ENCODE assay signal across 15 cellular contexts in genomic region chr1:67791261-67791660, GRCh38. TPM values are rescaled to one million over a fixed set of nuclear protein-coding genes. Genes with fewer than 3 reads are reported as not detected.
DNase-seq lines count a peak whose midpoint lies in the region; ATAC-seq and TF ChIP-seq lines count a peak whose summit lies in the region.
"Had no signal": no experiment of that assay in that cellular context is flagged by ENCODE, and none has a peak within 500 bp of the region (broad histone marks: within the 10 kb centered on the region; RNA-seq: fewer than 3 reads in every experiment).

No MANE protein-coding gene starts in this region.

- peak overlapping the region; percentile 17 for H3K27ac Mint-ChIP-seq in type B pancreatic cell
- H3K27ac Mint-ChIP-seq: activated naive CD4-positive, alpha-beta T cell treated with anti-CD3 and anti-CD28 coated beads for 36 hours; CD4-positive, alpha-beta T cell had no signal

- DNase-seq in RPMI7951 (ENCODE audit: low read depth) (peak; percentile 11), choroid plexus epithelial cell (ENCODE audit: low read depth) (peak; percentile 48), type B pancreatic cell (ENCODE audit: extremely low spot score, unreplicated experiment) (no peak), left lobe of liver (ENCODE audit: low spot score) (no peak), MM.1S (no peak)
- DNase-seq: activated naive CD4-positive, alpha-beta T cell treated with anti-CD3 and anti-CD28 coated beads for 36 hours; CD4-positive, alpha-beta T cell; NCI-H146; NCI-H510A treated with DMSO at 0.1 percent for 48 hours had no signal

- H3K36me3 ChIP-seq in mesodermal cell (ENCODE audit: control insufficient read depth, insufficient read depth, low read length) (no peaks in the 10 kb centered on the region), MM.1S (replicated peaks; ENCODE audit: insufficient read depth, low read length) (no peaks in the 10 kb centered on the region)
- H3K36me3 ChIP-seq: HAP-1 had no signal

- H3K9me3 ChIP-seq in mesodermal cell (ENCODE audit: control insufficient read depth, low read length), result no peaks in the 10 kb centered on the region
- no peaks in the 10 kb centered on the region for H3K9me3 ChIP-seq in MM.1S (replicated peaks; ENCODE audit: insufficient read depth, low read length)
- H3K9me3 ChIP-seq: HAP-1 had no signal

- H3K9me2 ChIP-seq in MM.1S (replicated peaks; ENCODE audit: insufficient read depth, low read length), result no peaks in the 10 kb centered on the region

- ATAC-seq in GM21423 (IDR thresholded peaks at IDR 0.05; ENCODE audit: unreplicated experiment) (no peak), left lobe of liver (no peak), HG03280 (IDR thresholded peaks at IDR 0.05; ENCODE audit: unreplicated experiment) (no peak)
- ATAC-seq: activated CD4-positive, CD25-positive, alpha-beta regulatory T cell treated with anti-CD3 and anti-CD28 coated beads, Interleukin-2, amount 50 U/mL, for 24 hours had no signal

- no peaks in the 10 kb centered on the region for H3K9me3 Mint-ChIP-seq in type B pancreatic cell
- H3K9me3 Mint-ChIP-seq: activated naive CD4-positive, alpha-beta T cell treated with anti-CD3 and anti-CD28 coated beads for 36 hours; CD4-positive, alpha-beta T cell had no signal

- 93 to 100% methylated on average over 1 of the region's 1 CpG for WGBS in mesodermal cell (ENCODE audit: insufficient coverage in 2 of 2), 2 experiments

- no peak for TF ChIP-seq CTCF in choroid plexus epithelial cell (conservative IDR thresholded peaks at IDR 0.05; ENCODE audit: low read depth, low read length)
- no peak for TF ChIP-seq CTCF in type B pancreatic cell (conservative IDR thresholded peaks at IDR 0.05)
- no peak for TF ChIP-seq CTCF in MM.1S (IDR thresholded peaks at IDR 0.05; ENCODE audit: low read length)

- no peaks in the 10 kb centered on the region for H3K27me3 ChIP-seq in MM.1S (replicated peaks; ENCODE audit: insufficient read depth, low read length)

- H3K4me3 Mint-ChIP-seq in type B pancreatic cell, result no peak overlapping the region
- H3K4me3 Mint-ChIP-seq: activated naive CD4-positive, alpha-beta T cell treated with anti-CD3 and anti-CD28 coated beads for 36 hours; CD4-positive, alpha-beta T cell had no signal

- H3F3A ChIP-seq in MM.1S (ENCODE audit: insufficient read depth, low read length), result no peaks in the 10 kb centered on the region

- peaks cover 31% of the 10 kb centered on the region for H3K4me1 Mint-ChIP-seq in type B pancreatic cell (ENCODE audit: unreplicated experiment)

- H3K4me3 ChIP-seq in choroid plexus epithelial cell (ENCODE audit: low read depth, low read length) (no peak overlapping the region), mesodermal cell (ENCODE audit: extremely low read depth, insufficient read depth, low read length, poor library complexity, severe bottlenecking) (no peak overlapping the region), MM.1S (ENCODE audit: low read length) (no peak overlapping the region)
- H3K4me3 ChIP-seq: HAP-1 had no signal

- no peak overlapping the region for H3K4me2 ChIP-seq in MM.1S (ENCODE audit: low read depth, low read length)
- H3K4me2 ChIP-seq: KMS-11 had no signal

- peaks cover under 1% of the 10 kb centered on the region for H3K36me3 Mint-ChIP-seq in type B pancreatic cell

- H3K27me3 Mint-ChIP-seq in type B pancreatic cell, result no peaks in the 10 kb centered on the region
- H3K27me3 Mint-ChIP-seq: CD4-positive, alpha-beta T cell had no signal

- H3K9ac ChIP-seq in MM.1S (ENCODE audit: low read length), result no peak overlapping the region
- H3K9ac ChIP-seq: KMS-11 had no signal

- H3K27ac ChIP-seq in mesodermal cell (ENCODE audit: low read depth, low read length, severe bottlenecking) (peak overlapping the region; percentile 96), MM.1S (ENCODE audit: low read length) (no peak overlapping the region)
- H3K27ac ChIP-seq: KMS-11 had no signal

- no peaks in the 10 kb centered on the region for H4K20me1 ChIP-seq in MM.1S (ENCODE audit: insufficient read depth, low read length)

- H2AFZ ChIP-seq in MM.1S (ENCODE audit: low read length), result no peak overlapping the region

- no peaks in the 10 kb centered on the region for H3K79me2 ChIP-seq in MM.1S (ENCODE audit: low read length)

- H3K4me1 ChIP-seq in mesodermal cell (ENCODE audit: control insufficient read depth, insufficient read depth, low read length, poor library complexity, severe bottlenecking), result peaks cover 52% of the 10 kb centered on the region
- H3K4me1 ChIP-seq in MM.1S (ENCODE audit: low read length), result no peaks in the 10 kb centered on the region

RNA-seq across cellular contexts. Expression of gene GNG12, which starts 42.0 kb away (rescaled TPM):
- total RNA-seq in RPMI7951 (2014; rRNA removed; shearing (Covaris generic)), result 174 and 213 TPM in 2 replicates
- 47.6 TPM for polyA plus RNA-seq in mesodermal cell (2013, experiment 1 of 2)
- polyA plus RNA-seq in mesodermal cell (2013, experiment 2 of 2), result 49.8 TPM
- total RNA-seq in type B pancreatic cell (ENCODE audit: low replicate concordance) (17.9 and 23.2 TPM in 2 replicates), left lobe of liver (17.3 TPM)
- total RNA-seq: CD4-positive, alpha-beta T cell had no signal

Comparison
In these comparisons a context has a peak if more than half of its experiments do, and no peak if none do; other contexts are left out.
1. DNase-seq: peak in RPMI7951 (single experiment) and choroid plexus epithelial cell (single experiment); none in type B pancreatic cell (single experiment), left lobe of liver (single experiment) and MM.1S (single experiment).